ENCODE assay signal across 22 cellular contexts in genomic region chr20:48680650-48681049, GRCh38.
DNase-seq lines count a peak whose midpoint lies in the region; ATAC-seq lines count a peak whose summit lies in the region.
"Had no signal": no experiment of that assay in that cellular context is flagged by ENCODE, and none has a peak within 500 bp of the region (broad histone marks: within the 10 kb centered on the region; RNA-seq: fewer than 3 reads in every experiment).

No MANE protein-coding gene starts in this region.

- H3K27ac ChIP-seq in SK-N-MC (0 out of 2 replicates have a peak overlapping the region, but pooled peaks have one; percentile 36), trophoblast cell (ENCODE audit: low read depth, low read length) (no peak overlapping the region), aorta (ENCODE audit: low read depth in 1 of 2, low read length in 2 of 2) (no peak overlapping the region)
- H3K27ac ChIP-seq: HL-60 had no signal

- H4K12ac ChIP-seq in trophoblast cell (ENCODE audit: low read depth, low read length), result no peak overlapping the region

- H3K36me3 ChIP-seq in SK-N-MC (ENCODE audit: insufficient read depth, low read length), result peaks cover 61% of the 10 kb centered on the region
- H3K36me3 ChIP-seq in trophoblast cell (ENCODE audit: control insufficient read depth in 1 of 2, insufficient read depth in 2 of 2, low read length in 2 of 2), result no peaks in the 10 kb centered on the region
- peaks cover 0 to 2% of the 10 kb centered on the region in 2 donors for H3K36me3 ChIP-seq in aorta (ENCODE audit: control insufficient read depth in 1 of 2, insufficient read depth in 2 of 2, low read length in 1 of 2)

- H3K79me1 ChIP-seq in trophoblast cell (ENCODE audit: low read length), result no peaks in the 10 kb centered on the region

- POLR2A ChIA-PET in activated CD4-positive, alpha-beta memory T cell treated with anti-CD3 and anti-CD28 coated beads for 36 hours (lab: Charles Lee), result no interaction called here

- H3K9me3 Mint-ChIP-seq in activated CD4-positive, alpha-beta memory T cell treated with anti-CD3 and anti-CD28 coated beads for 36 hours, result no peaks in the 10 kb centered on the region
- H3K9me3 Mint-ChIP-seq in activated T-helper 17 cell treated with anti-CD3 and anti-CD28 coated beads, Interleukin-2, amount 50 U/mL, for 72 hours, result no peaks in the 10 kb centered on the region
- H3K9me3 Mint-ChIP-seq: IgD-negative memory B cell had no signal

- H2BK12ac ChIP-seq in trophoblast cell (ENCODE audit: low read length), result no peak overlapping the region

- no peak overlapping the region for H4K91ac ChIP-seq in trophoblast cell (ENCODE audit: low read depth, low read length)

- no peak overlapping the region for H3K23ac ChIP-seq in trophoblast cell (ENCODE audit: low read length)

- H3K4me2 ChIP-seq in trophoblast cell (ENCODE audit: low read length), result no peak overlapping the region

- CTCF ChIA-PET in activated CD4-positive, alpha-beta memory T cell treated with anti-CD3 and anti-CD28 coated beads for 36 hours (lab: Charles Lee), result interaction anchor here (1.2 kb wide), 1 partner anchor 23 kb away, joined by 3 read pairs; no protein-coding TSS in a partner anchor

- H3K36me3 Mint-ChIP-seq in activated CD4-positive, alpha-beta memory T cell treated with anti-CD3 and anti-CD28 coated beads for 36 hours, result peaks cover 23% of the 10 kb centered on the region
- H3K36me3 Mint-ChIP-seq in activated T-helper 17 cell treated with anti-CD3 and anti-CD28 coated beads, Interleukin-2, amount 50 U/mL, for 72 hours (ENCODE audit: low read depth), result no peaks in the 10 kb centered on the region

- H3K79me2 ChIP-seq in trophoblast cell (ENCODE audit: control insufficient read depth, insufficient read depth, low read length, poor library complexity), result no peaks in the 10 kb centered on the region

- no peak overlapping the region for H3K4me3 ChIP-seq in SK-N-MC
- no peak overlapping the region for H3K4me3 ChIP-seq in trophoblast cell (ENCODE audit: low read depth, low read length)
- no peak overlapping the region for H3K4me3 ChIP-seq in aorta (ENCODE audit: low read length in 2 of 2)

- peak; percentile 26 for ATAC-seq in left colon
- ATAC-seq in aorta (ENCODE audit: low FRiP score), result no peak
- no peak for ATAC-seq in HG03442 (IDR thresholded peaks at IDR 0.05; ENCODE audit: unreplicated experiment)
- ATAC-seq in activated T-helper 17 cell treated with anti-CD3 and anti-CD28 coated beads, Interleukin-2, amount 50 U/mL, for 72 hours (replicated peaks), result no peak
- ATAC-seq in HG03159 (IDR thresholded peaks at IDR 0.05; ENCODE audit: unreplicated experiment), result no peak
- ATAC-seq: SK-N-SH treated with all-trans-retinoic acid at 6 μM for 48 hours had no signal

- no peak overlapping the region for H2AFZ ChIP-seq in trophoblast cell (ENCODE audit: insufficient read depth, low read length, poor library complexity)

- H3K14ac ChIP-seq in trophoblast cell (ENCODE audit: low read length), result no peak overlapping the region

- H3K9ac ChIP-seq in SK-N-MC (ENCODE audit: insufficient read length) (no peak overlapping the region), trophoblast cell (ENCODE audit: low read length) (no peak overlapping the region)

- H4K8ac ChIP-seq in trophoblast cell (ENCODE audit: low read depth, low read length), result no peak overlapping the region

- no peaks in the 10 kb centered on the region for H3K27me3 Mint-ChIP-seq in activated CD4-positive, alpha-beta memory T cell treated with anti-CD3 and anti-CD28 coated beads for 36 hours
- H3K27me3 Mint-ChIP-seq in activated T-helper 17 cell treated with anti-CD3 and anti-CD28 coated beads, Interleukin-2, amount 50 U/mL, for 72 hours, result no peaks in the 10 kb centered on the region
- H3K27me3 Mint-ChIP-seq: IgD-negative memory B cell had no signal

- H3K9me3 ChIP-seq in SK-N-MC (ENCODE audit: low read depth, low read length), result no peaks in the 10 kb centered on the region
- H3K9me3 ChIP-seq in trophoblast cell (ENCODE audit: insufficient read depth, low read depth, low read length), result no peaks in the 10 kb centered on the region
- H3K9me3 ChIP-seq in aorta (ENCODE audit: control insufficient read depth, low read length), result no peaks in the 10 kb centered on the region

- H3K27ac Mint-ChIP-seq in activated CD4-positive, alpha-beta memory T cell treated with anti-CD3 and anti-CD28 coated beads for 36 hours, result no peak overlapping the region
- H3K27ac Mint-ChIP-seq in activated T-helper 17 cell treated with anti-CD3 and anti-CD28 coated beads, Interleukin-2, amount 50 U/mL, for 72 hours, result no peak overlapping the region
- H3K27ac Mint-ChIP-seq: IgD-negative memory B cell had no signal

- no peak overlapping the region for H2AK5ac ChIP-seq in trophoblast cell (ENCODE audit: low read length)

- 100% methylated on average over 1 of the region's 7 CpGs for WGBS in trophoblast cell (ENCODE audit: extremely low coverage, insufficient coverage, insufficient read length)
- WGBS in aorta, 2 donors, result 95 to 97% methylated on average over 7 of the region's 7 CpGs

- H2BK5ac ChIP-seq in trophoblast cell (ENCODE audit: low read depth, low read length, poor library complexity), result no peak overlapping the region

- intact Hi-C loops in left colon (cut with DNase I, micrococcal nuclease), result no loop called here
- intact Hi-C loops in aorta (cut with DNase I), result loop anchor here in 1 of 2 donors (5.0 kb wide), 1 partner anchor 147 kb away; the partner anchor contains the start of gene PREX1
- intact Hi-C loops in activated CD4-positive, alpha-beta memory T cell treated with anti-CD3 and anti-CD28 coated beads for 36 hours (cut with micrococcal nuclease), result no loop called here

- peaks cover 4% of the 10 kb centered on the region for H3K4me1 Mint-ChIP-seq in activated CD4-positive, alpha-beta memory T cell treated with anti-CD3 and anti-CD28 coated beads for 36 hours (ENCODE audit: low read depth)
- peaks cover 8% of the 10 kb centered on the region for H3K4me1 Mint-ChIP-seq in activated T-helper 17 cell treated with anti-CD3 and anti-CD28 coated beads, Interleukin-2, amount 50 U/mL, for 72 hours

- no peak overlapping the region for H3K18ac ChIP-seq in trophoblast cell (ENCODE audit: low read length)

- DNase-seq in SK-N-MC (ENCODE audit: low read depth, low spot score) (no peak), left colon (no peak), trophoblast cell (peak; percentile 26 to 78), aorta (peak; percentile 13 to 33)
- DNase-seq in activated CD4-positive, alpha-beta memory T cell treated with anti-CD3 and anti-CD28 coated beads for 36 hours, result no peak
- DNase-seq: ACHN, Calu3, DMS79 treated with DMSO at 0.1 percent for 48 hours, GF-D8, Karpas-422, NCI-H1092 treated with DMSO at 0.1 percent for 48 hours, NCI-H1436, NCI-H187 treated with DMSO at 0.1 percent for 48 hours, NCI-H524, NCI-H748 treated with DMSO at 0.1 percent for 48 hours, SIG-M5 had no signal

- H3K4ac ChIP-seq in trophoblast cell (ENCODE audit: low read depth, low read length), result no peak overlapping the region

- H3K4me3 Mint-ChIP-seq in activated CD4-positive, alpha-beta memory T cell treated with anti-CD3 and anti-CD28 coated beads for 36 hours, result no peak overlapping the region
- no peak overlapping the region for H3K4me3 Mint-ChIP-seq in activated T-helper 17 cell treated with anti-CD3 and anti-CD28 coated beads, Interleukin-2, amount 50 U/mL, for 72 hours
- H3K4me3 Mint-ChIP-seq: IgD-negative memory B cell had no signal

- H3K4me1 ChIP-seq in trophoblast cell (ENCODE audit: control insufficient read depth in 1 of 2, insufficient read depth in 2 of 2, low read length in 2 of 2), result peaks cover 4 to 5% of the 10 kb centered on the region in 2 experiments
- H3K4me1 ChIP-seq in aorta (ENCODE audit: control insufficient read depth in 1 of 2, insufficient read depth in 2 of 2, low read length in 2 of 2), result peaks cover 0 to 3% of the 10 kb centered on the region in 2 donors

- no peak overlapping the region for H2BK120ac ChIP-seq in trophoblast cell (ENCODE audit: insufficient read depth, low read length, poor library complexity)

- H3K27me3 ChIP-seq in trophoblast cell (ENCODE audit: insufficient read depth, low read length) (no peaks in the 10 kb centered on the region), aorta (ENCODE audit: control insufficient read depth in 1 of 2, insufficient read depth in 2 of 2, low read length in 1 of 2) (no peaks in the 10 kb centered on the region)

Comparison
In these comparisons a context has a peak if more than half of its experiments do, and no peak if none do; other contexts are left out.
1. DNase-seq: peak in trophoblast cell (2 of 2) and aorta (2 of 2); none in SK-N-MC (single experiment), left colon (0 of 2) and activated CD4-positive, alpha-beta memory T cell treated with anti-CD3 and anti-CD28 coated beads for 36 hours (single experiment).